Comparison of ENCODE assay signal across 1 cellular context in genomic region chr17:50066995-50067394, GRCh38.
TF ChIP-seq lines count a peak whose summit lies in the region.

No MANE protein-coding gene starts in this region.

TF ChIP-seq in A549, 52 proteins besides CTCF, POLR2A, EP300 and RAD21:
- TF ChIP-seq PHF8 (IDR thresholded peaks at IDR 0.05; ENCODE audit: borderline replicate concordance, low read depth): no peak
- no peak for TF ChIP-seq CEBPB (IDR thresholded peaks at IDR 0.05)
- no peak for TF ChIP-seq FOSL2 (IDR thresholded peaks at IDR 0.05)
- TF ChIP-seq FOSL2 (CRISPR knock-in tag; IDR thresholded peaks at IDR 0.05): no peak
- TF ChIP-seq ZSCAN20 (CRISPR knock-in tag; IDR thresholded peaks at IDR 0.05): no peak
- TF ChIP-seq HES2 (IDR thresholded peaks at IDR 0.05): no peak
- TF ChIP-seq EHMT2 (IDR thresholded peaks at IDR 0.05; ENCODE audit: low read depth): no peak
- no peak for TF ChIP-seq JUNB (IDR thresholded peaks at IDR 0.05)
